In the genomic region with DNA sequence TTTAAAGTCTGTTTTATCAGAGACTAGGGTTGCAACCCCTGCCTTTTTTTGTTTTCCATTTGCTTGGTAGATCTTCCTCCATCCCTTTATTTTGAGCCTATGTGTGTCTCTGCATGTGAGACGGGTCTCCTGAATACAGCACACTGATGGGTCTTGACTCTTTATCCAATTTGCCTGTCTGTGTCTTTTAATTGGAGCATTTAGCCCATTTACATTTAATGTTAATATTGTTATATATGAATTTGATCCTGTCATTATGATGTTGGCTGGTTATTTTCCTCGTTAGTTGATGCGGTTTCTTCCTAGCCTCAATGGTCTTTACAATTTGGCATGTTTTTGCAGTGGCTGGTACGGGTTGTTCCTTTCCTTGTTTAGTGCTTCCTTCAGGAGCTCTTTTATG, we compare ENCODE assay signal across 5 cellular contexts. TPM values are rescaled to one million over a fixed set of nuclear protein-coding genes. Genes with fewer than 3 reads are reported as not detected.
"Had no signal": no experiment of that assay in that cellular context is flagged by ENCODE, and none has a peak within 500 bp of the region (broad histone marks: within the 10 kb centered on the region; RNA-seq: fewer than 3 reads in every experiment).

No MANE protein-coding gene starts in this region.

RNA-seq across cellular contexts. Expression of gene SPON1, which starts 25.4 kb away (rescaled TPM):
- total RNA-seq: PC-3, RPMI7951, SJCRH30, SK-MEL-5 had no signal
- polyA plus RNA-seq: SK-N-SH had no signal
